In the genomic region with DNA sequence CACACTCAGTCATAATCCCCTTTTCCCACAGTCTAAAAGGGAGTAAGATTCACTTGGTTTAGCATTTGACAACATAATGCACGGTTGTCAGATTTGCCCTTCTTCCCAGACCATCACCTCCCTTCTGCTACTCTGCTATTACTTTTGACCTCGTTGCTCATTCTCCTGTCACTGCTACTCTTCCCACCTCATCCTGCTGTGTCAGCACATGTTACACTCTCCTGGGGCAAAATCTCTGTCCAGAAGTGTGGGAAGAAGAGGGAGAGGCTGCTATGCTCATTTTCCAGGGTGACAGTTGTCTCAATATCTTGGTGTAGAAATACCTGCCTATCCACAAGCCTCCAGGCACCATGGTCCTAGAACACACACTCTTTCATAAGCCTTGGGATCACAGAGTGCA, we compare ENCODE assay signal across 22 cellular contexts.
DNase-seq lines count a peak whose midpoint lies in the region; TF ChIP-seq lines count a peak whose summit lies in the region.
"Had no signal": no experiment of that assay in that cellular context is flagged by ENCODE, and none has a peak within 500 bp of the region (broad histone marks: within the 10 kb centered on the region; RNA-seq: fewer than 3 reads in every experiment).

No MANE protein-coding gene starts in this region.

- no peak overlapping the region for H3K4me2 ChIP-seq in mammary epithelial cell (ENCODE audit: insufficient read depth, low read depth, low read length)
- H3K4me2 ChIP-seq: BLaER1 treated with 17β-estradiol and CSF1 and Interleukin-3, amounts not matched to agents 10 nM and 100 nM; GM23338 had no signal

- H3K4me3 ChIP-seq in mammary epithelial cell (replicated peaks in 1 of 3; ENCODE audit: insufficient read depth in 1 of 3, low read depth in 2 of 3, low read length in 3 of 3) (no peak overlapping the region), epithelial cell of esophagus (ENCODE audit: low read length) (no peak overlapping the region)
- H3K4me3 ChIP-seq: BLaER1 treated with 17β-estradiol and CSF1 and Interleukin-3, amounts not matched to agents 10 nM and 100 nM; GM23338 had no signal

- H3K27ac Mint-ChIP-seq in MCF 10A (ENCODE audit: low read depth, unreplicated experiment), result no peak overlapping the region
- H3K27ac Mint-ChIP-seq: CD4-positive, alpha-beta T cell; CD8-positive, alpha-beta memory T cell; GM23338; H9 had no signal

- H3K9me3 ChIP-seq in mammary epithelial cell (replicated peaks; ENCODE audit: insufficient read depth, low read length), result no peaks in the 10 kb centered on the region
- H3K9me3 ChIP-seq: BE2C had no signal

- TF ChIP-seq CTCF in mammary epithelial cell (conservative IDR thresholded peaks at IDR 0.05 in 1 of 2, IDR thresholded peaks at IDR 0.05 in 1 of 2; ENCODE audit: extremely low read depth in 1 of 2, insufficient read depth in 1 of 2, low read depth in 1 of 2, low read length in 2 of 2) (no peak), MCF 10A (IDR thresholded peaks at IDR 0.05; ENCODE audit: unreplicated experiment) (no peak), epithelial cell of esophagus (IDR thresholded peaks at IDR 0.05; ENCODE audit: insufficient read depth, low read depth, low read length, missing control alignments) (no peak)

- 23% methylated on average over 2 of the region's 2 CpGs for WGBS in mammary epithelial cell (ENCODE audit: low coverage, missing lambda C conversion rate)

- in situ Hi-C loops in mammary epithelial cell (cut with MboI; ENCODE audit: low sequenced_read_pairs in 2 of 2), result no loop called here

- no peaks in the 10 kb centered on the region for H3K79me2 ChIP-seq in mammary epithelial cell (ENCODE audit: insufficient read depth, low read length)

- H3K27ac ChIP-seq in mammary epithelial cell (ENCODE audit: insufficient read depth, low read depth, low read length), result no peak overlapping the region
- H3K27ac ChIP-seq: 22Rv1; BLaER1 treated with 17β-estradiol and CSF1 and Interleukin-3, amounts not matched to agents 10 nM and 100 nM had no signal

- H3K4me3 Mint-ChIP-seq in MCF 10A (ENCODE audit: unreplicated experiment), result no peak overlapping the region
- H3K4me3 Mint-ChIP-seq: CD14-positive monocyte; CD4-positive, alpha-beta T cell; CD8-positive, alpha-beta memory T cell; GM23338; H9 had no signal

- no peaks in the 10 kb centered on the region for H4K20me1 ChIP-seq in mammary epithelial cell (ENCODE audit: insufficient read depth, low read length)
- H4K20me1 ChIP-seq: BLaER1 treated with 17β-estradiol and CSF1 and Interleukin-3, amounts not matched to agents 10 nM and 100 nM had no signal

- H3K27me3 ChIP-seq in mammary epithelial cell (ENCODE audit: insufficient read depth, low read length), result no peaks in the 10 kb centered on the region
- H3K27me3 ChIP-seq: BE2C; BLaER1 treated with 17β-estradiol and CSF1 and Interleukin-3, amounts not matched to agents 10 nM and 100 nM had no signal

- no peaks in the 10 kb centered on the region for H3K36me3 ChIP-seq in mammary epithelial cell (ENCODE audit: insufficient read depth, low read length)
- H3K36me3 ChIP-seq: BE2C; BLaER1 treated with 17β-estradiol and CSF1 and Interleukin-3, amounts not matched to agents 10 nM and 100 nM had no signal

- intact Hi-C loops in mammary epithelial cell (cut with micrococcal nuclease) (no loop called here), MCF 10A (cut with micrococcal nuclease) (no loop called here)

- H3K36me3 Mint-ChIP-seq in MCF 10A (ENCODE audit: insufficient read depth, unreplicated experiment), result no peaks in the 10 kb centered on the region
- H3K36me3 Mint-ChIP-seq: CD14-positive monocyte had no signal

- dilution Hi-C loops in mammary epithelial cell (cut with HindIII; ENCODE audit: low sequenced_read_pairs), result no loop called here

- POLR2A ChIA-PET in MCF 10A (lab: Yijun Ruan, JAX), result interaction anchor here (0.6 to 1.4 kb wide), 6 partner anchors 45 to 471 kb away, joined by 3 to 4 read pairs (median 3); no protein-coding TSS in a partner anchor

- H2AFZ ChIP-seq in mammary epithelial cell (ENCODE audit: low read depth, low read length), result peak overlapping the region; percentile 19
- H2AFZ ChIP-seq: GM23338 had no signal

- no peak overlapping the region for H3K9ac ChIP-seq in mammary epithelial cell (ENCODE audit: insufficient read depth, low read length)
- H3K9ac ChIP-seq: BLaER1 treated with 17β-estradiol and CSF1 and Interleukin-3, amounts not matched to agents 10 nM and 100 nM had no signal

- peak; percentile 29 for DNase-seq in mammary epithelial cell
- no peak for DNase-seq in MCF 10A (ENCODE audit: unreplicated experiment)
- peak; percentile 52 for DNase-seq in NCI-H2227 (lab: John Stamatoyannopoulos, UW; ENCODE audit: unreplicated experiment)
- peak; percentile 34 for DNase-seq in epithelial cell of esophagus (ENCODE audit: low read depth)
- DNase-seq in retina, result peak; percentile 6
- no peak for DNase-seq in SW480 (ENCODE audit: low spot score)
- no peak for DNase-seq in cortex of kidney (lab: John Stamatoyannopoulos, UW)
- no peak for DNase-seq in NCI-H146 (lab: John Stamatoyannopoulos, UW)
- DNase-seq: ACHN; AML-193; BE2C; CD4-positive, alpha-beta T cell; CD8-positive, alpha-beta memory T cell; DMS 273 treated with DMSO at 0.1 percent for 48 hours; DMS53; DMS79 treated with DMSO at 0.1 percent for 48 hours; GF-D8; H9 had no signal

- no peaks in the 10 kb centered on the region for H3K9me3 Mint-ChIP-seq in MCF 10A (ENCODE audit: unreplicated experiment)
- H3K9me3 Mint-ChIP-seq: CD4-positive, alpha-beta T cell had no signal

- H3K4me1 ChIP-seq in mammary epithelial cell (ENCODE audit: insufficient read depth, low read length), result peaks cover 16% of the 10 kb centered on the region
- H3K4me1 ChIP-seq: BE2C had no signal

- CTCF ChIA-PET in mammary epithelial cell (lab: Charles Lee; ENCODE audit: low non-redundant PET) (no interaction called here), MCF 10A (lab: Yijun Ruan, JAX) (interaction anchor here (0.6 kb wide), 1 partner anchor 129 kb away, joined by 3 read pairs; no protein-coding TSS in a partner anchor)

- peaks cover 17% of the 10 kb centered on the region for H3K4me1 Mint-ChIP-seq in MCF 10A (ENCODE audit: insufficient read depth, unreplicated experiment)
- H3K4me1 Mint-ChIP-seq: CD8-positive, alpha-beta memory T cell had no signal

- no peaks in the 10 kb centered on the region for H3K27me3 Mint-ChIP-seq in MCF 10A (ENCODE audit: insufficient read depth, unreplicated experiment)
- H3K27me3 Mint-ChIP-seq: CD4-positive, alpha-beta T cell had no signal

- BruUV-seq in mammary epithelial cell (replicated peaks; lab: Mats Ljungman, UMichigan) (no TSS peak), MCF 10A (replicated peaks; lab: Mats Ljungman, UMichigan) (no TSS peak)

Comparison
In these comparisons a context has a peak if more than half of its experiments do, and no peak if none do; other contexts are left out.
1. DNase-seq: peak in mammary epithelial cell (single experiment), NCI-H2227 (single experiment), epithelial cell of esophagus (single experiment) and retina (single experiment); none in MCF 10A (single experiment), SW480 (single experiment), cortex of kidney (single experiment) and NCI-H146 (single experiment).